15 cellular contexts compared by ENCODE assay signal in the genomic region with DNA sequence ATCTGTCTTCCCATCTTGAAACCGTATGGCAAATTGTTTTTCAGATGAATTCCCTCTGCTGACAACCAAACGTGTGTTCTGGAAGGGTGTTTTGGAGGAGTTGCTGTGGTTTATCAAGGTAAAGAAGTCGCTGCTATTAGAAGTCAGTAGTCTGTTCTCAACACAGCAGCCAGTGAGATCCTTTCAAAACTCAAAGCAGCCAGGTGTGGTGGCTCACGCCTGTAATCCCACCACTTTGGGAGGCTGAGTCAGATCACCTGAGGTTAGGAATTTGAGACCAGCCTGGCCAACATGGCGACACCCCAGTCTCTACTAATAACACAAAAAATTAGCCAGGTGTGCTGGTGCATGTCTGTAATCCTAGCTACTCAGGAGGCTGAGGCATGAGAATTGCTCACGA. TPM values are rescaled to one million over a fixed set of nuclear protein-coding genes. Genes with fewer than 3 reads are reported as not detected.
DNase-seq lines count a peak whose midpoint lies in the region; ATAC-seq and TF ChIP-seq lines count a peak whose summit lies in the region.
"Had no signal": no experiment of that assay in that cellular context is flagged by ENCODE, and none has a peak within 500 bp of the region (broad histone marks: within the 10 kb centered on the region; RNA-seq: fewer than 3 reads in every experiment).

No MANE protein-coding gene starts in this region.

- H3K4me3 Mint-ChIP-seq in activated CD4-positive, alpha-beta T cell treated with anti-CD3 and anti-CD28 coated beads, Interleukin-2, amount 10 ng/mL, durations not matched to agents 24 days and 14 days: peak overlapping the region; percentile 96
- H3K4me3 Mint-ChIP-seq in IgD-negative memory B cell (peak overlapping the region; percentile 72 to 93 (median 80)), neural crest cell (peak overlapping the region; percentile 99)
- peak overlapping the region; percentile 91 for H3K4me3 Mint-ChIP-seq in activated naive CD8-positive, alpha-beta T cell

- no peak for ATAC-seq in HG02763 (IDR thresholded peaks at IDR 0.05; ENCODE audit: unreplicated experiment)

- DNase-seq in activated CD4-positive, alpha-beta T cell treated with anti-CD3 and anti-CD28 coated beads, Interleukin-2, amount 10 ng/mL, durations not matched to agents 24 days and 14 days: peak; percentile 54
- DNase-seq in activated CD4-positive, alpha-beta T cell treated with anti-CD3 and anti-CD28 coated beads for 1 hour: no peak
- DNase-seq in neural crest cell (ENCODE audit: low read depth, low spot score) (no peak), D341Med (ENCODE audit: low spot score) (no peak), OCI-M2 (lab: John Stamatoyannopoulos, UW; ENCODE audit: unreplicated experiment) (no peak)
- DNase-seq: activated CD4-positive, CD25-positive, alpha-beta regulatory T cell; adrenal gland; dermis blood vessel endothelial cell; DMS79 treated with DMSO at 0.1 percent for 48 hours; NCI-H1105 treated with DMSO at 0.1 percent for 48 hours; NCI-H446; Right ventricle myocardium superior had no signal

- H3K4me1 Mint-ChIP-seq in activated CD4-positive, alpha-beta T cell treated with anti-CD3 and anti-CD28 coated beads, Interleukin-2, amount 10 ng/mL, durations not matched to agents 24 days and 14 days: peaks cover 38% of the 10 kb centered on the region
- H3K4me1 Mint-ChIP-seq in IgD-negative memory B cell (peaks cover 0 to 8% (median 5%) of the 10 kb centered on the region in 3 donors), neural crest cell (peaks cover 28% of the 10 kb centered on the region)
- H3K4me1 Mint-ChIP-seq in activated naive CD8-positive, alpha-beta T cell (ENCODE audit: low read depth): peaks cover 11% of the 10 kb centered on the region

- H3K27ac Mint-ChIP-seq in activated CD4-positive, alpha-beta T cell treated with anti-CD3 and anti-CD28 coated beads, Interleukin-2, amount 10 ng/mL, durations not matched to agents 24 days and 14 days: peak overlapping the region; percentile 96
- H3K27ac Mint-ChIP-seq in IgD-negative memory B cell (peak overlapping the region in 1 of 3 donors; percentile 14), neural crest cell (ENCODE audit: unreplicated experiment) (no peak overlapping the region)
- H3K27ac Mint-ChIP-seq in activated naive CD8-positive, alpha-beta T cell: no peak overlapping the region

- H3K36me3 Mint-ChIP-seq in activated CD4-positive, alpha-beta T cell treated with anti-CD3 and anti-CD28 coated beads, Interleukin-2, amount 10 ng/mL, durations not matched to agents 24 days and 14 days (ENCODE audit: low read depth): peaks cover 51% of the 10 kb centered on the region
- no peaks in the 10 kb centered on the region for H3K36me3 Mint-ChIP-seq in IgD-negative memory B cell
- H3K36me3 Mint-ChIP-seq in activated naive CD8-positive, alpha-beta T cell: peaks cover 8% of the 10 kb centered on the region
- H3K36me3 Mint-ChIP-seq in neural crest cell (ENCODE audit: low read depth): peaks cover 52% of the 10 kb centered on the region

- no peak for TF ChIP-seq CTCF in neural crest cell (conservative IDR thresholded peaks at IDR 0.05)

- H3K27me3 Mint-ChIP-seq in activated CD4-positive, alpha-beta T cell treated with anti-CD3 and anti-CD28 coated beads, Interleukin-2, amount 10 ng/mL, durations not matched to agents 24 days and 14 days: no peaks in the 10 kb centered on the region
- H3K27me3 Mint-ChIP-seq in IgD-negative memory B cell (peaks cover 12% of the 10 kb centered on the region), neural crest cell (ENCODE audit: low read depth) (no peaks in the 10 kb centered on the region)
- peaks cover 21% of the 10 kb centered on the region for H3K27me3 Mint-ChIP-seq in activated naive CD8-positive, alpha-beta T cell

- H3K9me3 Mint-ChIP-seq in activated CD4-positive, alpha-beta T cell treated with anti-CD3 and anti-CD28 coated beads, Interleukin-2, amount 10 ng/mL, durations not matched to agents 24 days and 14 days: peaks cover 5% of the 10 kb centered on the region
- H3K9me3 Mint-ChIP-seq in IgD-negative memory B cell: peaks cover 0 to 4% (median 0%) of the 10 kb centered on the region in 3 donors
- no peaks in the 10 kb centered on the region for H3K9me3 Mint-ChIP-seq in activated naive CD8-positive, alpha-beta T cell (ENCODE audit: low read depth)
- H3K9me3 Mint-ChIP-seq in neural crest cell: peaks cover 3% of the 10 kb centered on the region

- intact Hi-C loops in activated CD4-positive, alpha-beta T cell treated with anti-CD3 and anti-CD28 coated beads, Interleukin-2, amount 10 ng/mL, durations not matched to agents 24 days and 14 days (cut with micrococcal nuclease): loop anchor here (2.0 to 5.0 kb wide), 4 partner anchors 23 to 151 kb away; partner anchors contain the start of gene CLUL1

RNA-seq across cellular contexts. Expression of gene TYMS, which starts 2.1 kb away (rescaled TPM):
- total RNA-seq in activated CD4-positive, alpha-beta T cell treated with anti-CD3 and anti-CD28 coated beads, Interleukin-2, amount 10 ng/mL, durations not matched to agents 24 days and 14 days: 269 and 276 TPM in 2 replicates
- polyA plus RNA-seq in IgD-negative memory B cell: 1.0 TPM
- total RNA-seq in neural crest cell: 264 and 268 TPM in 2 replicates

RNA-seq across cellular contexts. Expression of gene ENOSF1, which starts 52.8 kb away (rescaled TPM):
- total RNA-seq in activated CD4-positive, alpha-beta T cell treated with anti-CD3 and anti-CD28 coated beads, Interleukin-2, amount 10 ng/mL, durations not matched to agents 24 days and 14 days: 85.2 and 91.8 TPM in 2 replicates
- polyA plus RNA-seq in IgD-negative memory B cell: 5.3 TPM
- 78.6 and 83.3 TPM in 2 replicates for total RNA-seq in neural crest cell
